Comparison of ENCODE assay signal across 8 cellular contexts in the genomic region with DNA sequence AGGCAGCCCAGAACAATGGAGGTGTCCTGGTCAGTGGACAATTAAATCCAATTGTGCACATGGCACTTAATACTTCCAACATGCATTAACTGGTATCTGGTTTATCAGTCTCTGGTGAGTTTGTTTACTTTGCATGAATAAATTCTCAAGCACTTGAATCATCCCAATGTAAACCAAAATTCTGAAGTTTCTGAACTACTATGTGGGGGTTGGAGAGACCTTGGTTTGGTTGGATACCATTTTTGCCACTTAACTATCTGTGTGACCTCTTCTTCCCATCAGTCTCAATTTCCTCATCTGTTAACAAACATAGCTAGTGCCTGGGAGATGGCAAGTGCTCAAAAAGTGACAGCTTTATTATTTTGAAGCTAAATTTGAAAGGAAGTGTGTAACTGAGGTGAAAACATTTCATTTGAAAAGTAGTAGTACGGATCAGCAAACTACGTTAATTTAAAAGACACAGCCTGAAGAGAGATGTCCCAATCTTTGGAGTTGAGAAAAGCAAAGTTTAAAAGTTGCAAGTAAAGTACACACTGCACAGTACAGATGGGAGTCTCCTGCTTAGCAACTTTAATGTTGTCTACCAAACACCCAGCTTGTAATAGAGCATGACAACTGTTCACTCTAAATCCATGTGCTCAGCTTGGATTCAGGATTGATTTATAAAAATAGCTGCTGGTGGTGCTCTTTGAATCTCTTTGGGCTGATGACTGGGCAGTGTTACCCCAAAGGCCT.
A peak's percentile ranks its signal among the peaks of the same experiment; 100 is the strongest.
DNase-seq lines count a peak whose midpoint lies in the region; ATAC-seq lines count a peak whose summit lies in the region.

No MANE protein-coding gene starts in this region.

- H3K9me3 ChIP-seq in iPS-15b (ENCODE audit: control insufficient read depth, insufficient read depth, low read length): no peaks in the 10 kb centered on the region

- H3K36me3 ChIP-seq in iPS-15b (ENCODE audit: control insufficient read depth, insufficient read depth, low read length): peaks cover 3% of the 10 kb centered on the region

- peaks cover 36% of the 10 kb centered on the region for H3K4me1 Mint-ChIP-seq in activated T-cell treated with anti-CD3 and anti-CD28 coated beads, Interleukin-2, amount 50 U/mL, for 24 hours (ENCODE audit: low read depth)
- peaks cover 44% of the 10 kb centered on the region for H3K4me1 Mint-ChIP-seq in activated T-helper 1 cell treated with anti-CD3 and anti-CD28 coated beads, Interleukin-12 subunit alpha, Interleukin-12 subunit beta, Interleukin-2, Interleukin-4 antibody, amounts not matched to agents 30 ng/mL and 10 ng/mL and 1 ng/mL, durations not matched to agents 14 hours and 24 hours and 36 hours (ENCODE audit: low read depth)
- peaks cover 14 to 34% of the 10 kb centered on the region in 2 donors for H3K4me1 Mint-ChIP-seq in stimulated activated naive B cell treated with anti-CD40 and anti-IgM and Interleukin-4, amounts not matched to agents 10 μg/mL and 1 μg/mL and 100 μg/mL, for 72 hours

- H3K9me3 Mint-ChIP-seq in activated T-cell treated with anti-CD3 and anti-CD28 coated beads, Interleukin-2, amount 50 U/mL, for 24 hours: no peaks in the 10 kb centered on the region
- H3K9me3 Mint-ChIP-seq in activated T-helper 1 cell treated with anti-CD3 and anti-CD28 coated beads, Interleukin-12 subunit alpha, Interleukin-12 subunit beta, Interleukin-2, Interleukin-4 antibody, amounts not matched to agents 30 ng/mL and 10 ng/mL and 1 ng/mL, durations not matched to agents 14 hours and 24 hours and 36 hours: no peaks in the 10 kb centered on the region
- H3K9me3 Mint-ChIP-seq in stimulated activated naive B cell treated with anti-CD40 and anti-IgM and Interleukin-4, amounts not matched to agents 10 μg/mL and 1 μg/mL and 100 μg/mL, for 72 hours: no peaks in the 10 kb centered on the region

- peaks cover 4% of the 10 kb centered on the region for H3K4me1 ChIP-seq in iPS-15b (ENCODE audit: control insufficient read depth, insufficient read depth, low read length)

- peaks cover 33% of the 10 kb centered on the region for H3K36me3 Mint-ChIP-seq in activated T-cell treated with anti-CD3 and anti-CD28 coated beads, Interleukin-2, amount 50 U/mL, for 24 hours (ENCODE audit: low read depth)
- H3K36me3 Mint-ChIP-seq in activated T-helper 1 cell treated with anti-CD3 and anti-CD28 coated beads, Interleukin-12 subunit alpha, Interleukin-12 subunit beta, Interleukin-2, Interleukin-4 antibody, amounts not matched to agents 30 ng/mL and 10 ng/mL and 1 ng/mL, durations not matched to agents 14 hours and 24 hours and 36 hours (ENCODE audit: low read depth): peaks cover 17% of the 10 kb centered on the region
- peaks cover 7 to 20% of the 10 kb centered on the region in 2 donors for H3K36me3 Mint-ChIP-seq in stimulated activated naive B cell treated with anti-CD40 and anti-IgM and Interleukin-4, amounts not matched to agents 10 μg/mL and 1 μg/mL and 100 μg/mL, for 72 hours

- H3K9ac ChIP-seq in iPS-15b (ENCODE audit: low read depth, low read length): peak overlapping the region; percentile 27

- H3K27me3 Mint-ChIP-seq in activated T-cell treated with anti-CD3 and anti-CD28 coated beads, Interleukin-2, amount 50 U/mL, for 24 hours: no peaks in the 10 kb centered on the region
- H3K27me3 Mint-ChIP-seq in activated T-helper 1 cell treated with anti-CD3 and anti-CD28 coated beads, Interleukin-12 subunit alpha, Interleukin-12 subunit beta, Interleukin-2, Interleukin-4 antibody, amounts not matched to agents 30 ng/mL and 10 ng/mL and 1 ng/mL, durations not matched to agents 14 hours and 24 hours and 36 hours (ENCODE audit: insufficient read depth): peaks cover 5% of the 10 kb centered on the region
- H3K27me3 Mint-ChIP-seq in stimulated activated naive B cell treated with anti-CD40 and anti-IgM and Interleukin-4, amounts not matched to agents 10 μg/mL and 1 μg/mL and 100 μg/mL, for 72 hours: no peaks in the 10 kb centered on the region

- no peak for ATAC-seq in stimulated activated naive B cell treated with anti-CD40 and anti-IgM and Interleukin-4, amounts not matched to agents 10 μg/mL and 1 μg/mL and 100 μg/mL, for 72 hours (replicated peaks)
- no peak for ATAC-seq in HG03045 (IDR thresholded peaks at IDR 0.05; ENCODE audit: unreplicated experiment)

- no peaks in the 10 kb centered on the region for H3K27me3 ChIP-seq in iPS-15b (ENCODE audit: control insufficient read depth, insufficient read depth, low read length)

- peak overlapping the region; percentile 97 for H3K4me3 Mint-ChIP-seq in activated T-cell treated with anti-CD3 and anti-CD28 coated beads, Interleukin-2, amount 50 U/mL, for 24 hours
- peak overlapping the region; percentile 97 for H3K4me3 Mint-ChIP-seq in activated T-helper 1 cell treated with anti-CD3 and anti-CD28 coated beads, Interleukin-12 subunit alpha, Interleukin-12 subunit beta, Interleukin-2, Interleukin-4 antibody, amounts not matched to agents 30 ng/mL and 10 ng/mL and 1 ng/mL, durations not matched to agents 14 hours and 24 hours and 36 hours
- peak overlapping the region; percentile 93 to 98 for H3K4me3 Mint-ChIP-seq in stimulated activated naive B cell treated with anti-CD40 and anti-IgM and Interleukin-4, amounts not matched to agents 10 μg/mL and 1 μg/mL and 100 μg/mL, for 72 hours

- peak overlapping the region; percentile 70 for H3K4me3 ChIP-seq in iPS-15b (ENCODE audit: low read depth, low read length)

- peak overlapping the region; percentile 88 for H3K27ac Mint-ChIP-seq in activated T-cell treated with anti-CD3 and anti-CD28 coated beads, Interleukin-2, amount 50 U/mL, for 24 hours
- H3K27ac Mint-ChIP-seq in activated T-helper 1 cell treated with anti-CD3 and anti-CD28 coated beads, Interleukin-12 subunit alpha, Interleukin-12 subunit beta, Interleukin-2, Interleukin-4 antibody, amounts not matched to agents 30 ng/mL and 10 ng/mL and 1 ng/mL, durations not matched to agents 14 hours and 24 hours and 36 hours: peak overlapping the region; percentile 89
- peak overlapping the region; percentile 96 for H3K27ac Mint-ChIP-seq in stimulated activated naive B cell treated with anti-CD40 and anti-IgM and Interleukin-4, amounts not matched to agents 10 μg/mL and 1 μg/mL and 100 μg/mL, for 72 hours

- intact Hi-C loops in activated T-helper 1 cell treated with anti-CD3 and anti-CD28 coated beads, Interleukin-12 subunit alpha, Interleukin-12 subunit beta, Interleukin-2, Interleukin-4 antibody, amounts not matched to agents 30 ng/mL and 10 ng/mL and 1 ng/mL, durations not matched to agents 14 hours and 24 hours and 36 hours (cut with micrococcal nuclease): loop anchor here (5.0 to 10.0 kb wide), 4 partner anchors 178 to 575 kb away; a partner anchor contains a TSS

- in situ Hi-C loops in G401 (cut with HindIII; ENCODE audit: low sequenced_read_pairs): no loop called here

- no peak for DNase-seq in activated T-cell treated with anti-CD3 and anti-CD28 coated beads, Interleukin-2, amount 50 U/mL, for 24 hours
- no peak for DNase-seq in activated T-cell treated with anti-CD3 and anti-CD28 coated beads for 4 hours
- no peak for DNase-seq in activated T-helper 1 cell treated with anti-CD3 and anti-CD28 coated beads, Interleukin-12 subunit alpha, Interleukin-12 subunit beta, Interleukin-2, Interleukin-4 antibody, amounts not matched to agents 30 ng/mL and 10 ng/mL and 1 ng/mL, durations not matched to agents 14 hours and 24 hours and 36 hours (ENCODE audit: low spot score)
- DNase-seq in stimulated activated naive B cell treated with anti-CD40 and anti-IgM and Interleukin-4, amounts not matched to agents 10 μg/mL and 1 μg/mL and 100 μg/mL, for 72 hours: no peak
- DNase-seq in G401 (ENCODE audit: low spot score): no peak
- DNase-seq in SKM-1 treated with dmso at 0.1 percent for 144 hours (lab: John Stamatoyannopoulos, UW; ENCODE audit: unreplicated experiment): no peak
